8 cellular contexts compared by ENCODE assay signal in the genomic region with DNA sequence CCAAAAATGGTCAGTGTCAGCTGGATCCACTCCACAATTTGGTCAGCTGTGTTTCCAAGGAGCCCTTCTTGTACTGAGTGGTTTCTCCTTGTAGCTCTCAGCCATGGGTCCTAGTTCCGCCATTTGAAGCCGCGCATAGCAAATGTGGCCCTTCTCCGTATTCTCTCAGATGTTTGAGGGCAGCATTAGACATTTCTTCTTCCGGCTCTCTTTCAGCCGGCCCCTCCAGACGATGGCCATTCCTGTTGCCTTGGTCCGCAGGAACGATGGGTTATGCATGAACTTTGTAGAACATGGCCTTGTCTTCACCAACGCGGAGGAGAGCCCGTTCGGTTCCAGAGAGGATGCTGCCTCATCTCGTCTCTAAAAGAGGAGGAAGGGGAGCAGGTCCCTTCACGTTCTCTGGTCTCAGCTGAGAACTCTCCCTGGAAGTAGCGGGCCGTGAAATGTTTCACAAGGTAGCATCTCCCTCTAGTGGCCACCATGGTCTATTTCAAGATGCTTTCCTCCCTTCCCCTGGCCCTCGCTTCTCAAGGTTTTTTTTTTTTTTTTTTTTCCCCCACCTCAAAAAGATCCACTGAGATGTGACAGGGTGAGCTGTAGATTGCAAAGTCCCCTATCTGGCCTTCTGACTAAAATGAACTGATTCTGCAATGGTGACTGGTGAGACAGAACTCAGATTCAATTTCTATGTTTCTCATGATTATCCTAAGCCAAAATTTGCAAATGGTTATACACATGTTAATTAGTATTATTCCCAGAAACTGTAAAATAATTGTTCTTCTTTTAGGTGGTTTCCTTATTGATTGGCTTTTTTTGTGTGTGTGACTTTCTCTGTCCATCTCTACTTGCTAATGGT.
DNase-seq lines count a peak whose midpoint lies in the region; ATAC-seq and TF ChIP-seq lines count a peak whose summit lies in the region.

No MANE protein-coding gene starts in this region.

- peaks cover 9% of the 10 kb centered on the region for H3K27me3 Mint-ChIP-seq in nephron (ENCODE audit: low read depth)
- no peaks in the 10 kb centered on the region for H3K27me3 Mint-ChIP-seq in stimulated activated naive CD8-positive, alpha-beta T cell treated with anti-CD3 and anti-CD28 coated beads, Interleukin-15, Interleukin-2, amounts not matched to agents 100 ng/mL and 50 ng/mL, for 24 hours

- peak; percentile 56 to 63 (median 62) for TF ChIP-seq CTCF in nephron (IDR thresholded peaks at IDR 0.05; ENCODE audit: unreplicated experiment in 3 of 3)

- peak overlapping the region; percentile 83 to 88 (median 87) for H3K4me3 Mint-ChIP-seq in nephron
- peak overlapping the region; percentile 85 for H3K4me3 Mint-ChIP-seq in stimulated activated naive CD8-positive, alpha-beta T cell treated with anti-CD3 and anti-CD28 coated beads, Interleukin-15, Interleukin-2, amounts not matched to agents 100 ng/mL and 50 ng/mL, for 24 hours

- H3K9me3 Mint-ChIP-seq in nephron = no peaks in the 10 kb centered on the region
- no peaks in the 10 kb centered on the region for H3K9me3 Mint-ChIP-seq in stimulated activated naive CD8-positive, alpha-beta T cell treated with anti-CD3 and anti-CD28 coated beads, Interleukin-15, Interleukin-2, amounts not matched to agents 100 ng/mL and 50 ng/mL, for 24 hours

- peak overlapping the region in 1 of 3 experiments; percentile 59 for H3K27ac Mint-ChIP-seq in nephron
- H3K27ac Mint-ChIP-seq in stimulated activated naive CD8-positive, alpha-beta T cell treated with anti-CD3 and anti-CD28 coated beads, Interleukin-15, Interleukin-2, amounts not matched to agents 100 ng/mL and 50 ng/mL, for 24 hours = no peak overlapping the region

- ATAC-seq in GM21447 (IDR thresholded peaks at IDR 0.05; ENCODE audit: unreplicated experiment) = peak; percentile 69

- peaks cover 5% of the 10 kb centered on the region for H3K4me1 Mint-ChIP-seq in nephron
- peaks cover 9% of the 10 kb centered on the region for H3K4me1 Mint-ChIP-seq in stimulated activated naive CD8-positive, alpha-beta T cell treated with anti-CD3 and anti-CD28 coated beads, Interleukin-15, Interleukin-2, amounts not matched to agents 100 ng/mL and 50 ng/mL, for 24 hours (ENCODE audit: low read depth)

- DNase-seq in COLO668 (lab: John Stamatoyannopoulos, UW; ENCODE audit: unreplicated experiment) = peak; percentile 48
- DNase-seq in KG1 (lab: John Stamatoyannopoulos, UW) = peak; percentile 82
- peak; percentile 85 for DNase-seq in RKO (ENCODE audit: low spot score)
- peak; percentile 36 for DNase-seq in activated T-helper 1 cell treated with Interleukin-2 at 50 U/mL for 16 hours (ENCODE audit: low read depth)
- peak; percentile 87 for DNase-seq in fibroblast of peridontal ligament (ENCODE audit: extremely low read depth)

- H3K36me3 Mint-ChIP-seq in nephron (ENCODE audit: low read depth) = no peaks in the 10 kb centered on the region
- no peaks in the 10 kb centered on the region for H3K36me3 Mint-ChIP-seq in stimulated activated naive CD8-positive, alpha-beta T cell treated with anti-CD3 and anti-CD28 coated beads, Interleukin-15, Interleukin-2, amounts not matched to agents 100 ng/mL and 50 ng/mL, for 24 hours (ENCODE audit: low read depth)

Comparison
In these comparisons a context has a peak if more than half of its experiments do, and no peak if none do; other contexts are left out.
1. Peak in every context shown above with its lines: DNase-seq and ATAC-seq.
2. DNase-seq: peak in every context shown above with its lines; median percentile 87 in fibroblast of peridontal ligament; 85 in RKO; 82 in KG1; 48 in COLO668; 36 in activated T-helper 1 cell treated with Interleukin-2 at 50 U/mL for 16 hours.